18 cellular contexts compared by ENCODE assay signal in genomic region chr6:250676-251075, GRCh38.
"Had no signal": no experiment of that assay in that cellular context is flagged by ENCODE, and none has a peak within 500 bp of the region (broad histone marks: within the 10 kb centered on the region; RNA-seq: fewer than 3 reads in every experiment).

No MANE protein-coding gene starts in this region.

- H3K27me3 Mint-ChIP-seq: naive thymus-derived CD8-positive, alpha-beta T cell; T-cell had no signal

- DNase-seq: activated CD4-positive, alpha-beta T cell treated with anti-CD3 and anti-CD28 coated beads for 4 hours; activated gamma-delta T cell treated with Interleukin-2 at 50 U/mL for 16 hours; activated T-cell treated with anti-CD3 and anti-CD28 coated beads, Interleukin-2, amount 50 U/mL, for 4 hours; central memory CD4-positive, alpha-beta T cell; colonic mucosa; left lung; mammary epithelial cell; mucosa of descending colon; naive thymus-derived CD8-positive, alpha-beta T cell; nucleus accumbens; T-cell; tibial artery; uterus; WERI-Rb-1 had no signal

- FAIRE-seq: endometrium, keratinocyte had no signal

- H3K9me3 ChIP-seq: colonic mucosa, left lung, mucosa of descending colon, tibial artery, uterus had no signal

- H3K27ac ChIP-seq: colonic mucosa, hepatocyte, left lung, tibial artery, uterus, WERI-Rb-1 had no signal

- H3K4me1 ChIP-seq: colonic mucosa, tibial artery, uterus had no signal

- H3K27ac Mint-ChIP-seq: stimulated activated effector memory CD8-positive, alpha-beta T cell treated with anti-CD3 and anti-CD28 coated beads, Interleukin-12 subunit alpha, Interleukin-12 subunit beta, amount 100 ng/mL, for 72 hours had no signal

- H3K36me3 ChIP-seq: colonic mucosa, left lung, tibial artery, uterus, WERI-Rb-1 had no signal

- H3K4me3 Mint-ChIP-seq: activated T-cell treated with anti-CD3 and anti-CD28 coated beads, Interleukin-2, amount 50 U/mL, for 4 hours; stimulated activated effector memory CD8-positive, alpha-beta T cell treated with anti-CD3 and anti-CD28 coated beads, Interleukin-12 subunit alpha, Interleukin-12 subunit beta, amount 100 ng/mL, for 72 hours; T-cell had no signal

- H2AFZ ChIP-seq: hepatocyte had no signal

- H3K27me3 ChIP-seq: colonic mucosa, left lung, uterus had no signal

- H3K4me3 ChIP-seq: colonic mucosa, hepatocyte, left lung, mucosa of descending colon, tibial artery, uterus had no signal

- H3K4me2 ChIP-seq: hepatocyte had no signal

- H3K36me3 Mint-ChIP-seq: naive thymus-derived CD8-positive, alpha-beta T cell; stimulated activated effector memory CD8-positive, alpha-beta T cell treated with anti-CD3 and anti-CD28 coated beads, Interleukin-12 subunit alpha, Interleukin-12 subunit beta, amount 100 ng/mL, for 72 hours; T-cell had no signal

- H3K79me2 ChIP-seq: hepatocyte had no signal

- H3K9me3 Mint-ChIP-seq: activated T-cell treated with anti-CD3 and anti-CD28 coated beads, Interleukin-2, amount 50 U/mL, for 4 hours; naive thymus-derived CD8-positive, alpha-beta T cell; stimulated activated effector memory CD8-positive, alpha-beta T cell treated with anti-CD3 and anti-CD28 coated beads, Interleukin-12 subunit alpha, Interleukin-12 subunit beta, amount 100 ng/mL, for 72 hours; T-cell had no signal
